ENCODE assay signal across 8 cellular contexts in genomic region chr11:114340311-114341131, GRCh38. TPM values are rescaled to one million over a fixed set of nuclear protein-coding genes. Genes with fewer than 3 reads are reported as not detected.
A peak's percentile ranks its signal among the peaks of the same experiment; 100 is the strongest.
DNase-seq lines count a peak whose midpoint lies in the region; ATAC-seq and TF ChIP-seq lines count a peak whose summit lies in the region.

No MANE protein-coding gene starts in this region.

- peaks cover 2% of the 10 kb centered on the region for H3K79me1 ChIP-seq in trophoblast cell (ENCODE audit: low read length)

- ATAC-seq in activated naive CD4-positive, alpha-beta T cell treated with anti-CD3 and anti-CD28 coated beads, Interleukin-2, amount 50 U/mL, for 72 hours = peak; percentile 74 to 80
- no peak for ATAC-seq in GM18519 (IDR thresholded peaks at IDR 0.05; ENCODE audit: low FRiP score, unreplicated experiment)

- H3K4me1 ChIP-seq in OCI-LY1 (ENCODE audit: insufficient read depth, low read length, severe bottlenecking) = no peaks in the 10 kb centered on the region
- H3K4me1 ChIP-seq in trophoblast cell (ENCODE audit: control insufficient read depth in 1 of 2, insufficient read depth in 2 of 2, low read length in 2 of 2) = peaks cover 0 to 3% of the 10 kb centered on the region in 2 experiments

- H2BK5ac ChIP-seq in trophoblast cell (ENCODE audit: low read depth, low read length, poor library complexity) = no peak overlapping the region

- intact Hi-C loops in head of caudate nucleus (cut with DNase I) = loop anchor here (5.0 to 10.0 kb wide), 2 partner anchors 54 to 102 kb away; no protein-coding TSS in a partner anchor

- peak overlapping the region; percentile 45 for H2BK12ac ChIP-seq in trophoblast cell (ENCODE audit: low read length)

- H3K36me3 ChIP-seq in OCI-LY1 (ENCODE audit: insufficient read depth, low read length) (no peaks in the 10 kb centered on the region), trophoblast cell (ENCODE audit: control insufficient read depth in 1 of 2, insufficient read depth in 2 of 2, low read length in 2 of 2) (no peaks in the 10 kb centered on the region)

- H3K18ac ChIP-seq in trophoblast cell (ENCODE audit: low read length) = no peak overlapping the region

- no peak overlapping the region for H2AK5ac ChIP-seq in trophoblast cell (ENCODE audit: low read length)

- H3K4me3 ChIP-seq in OCI-LY1 (ENCODE audit: low read depth, low read length, poor library complexity, severe bottlenecking) (no peak overlapping the region), trophoblast cell (ENCODE audit: low read depth, low read length) (no peak overlapping the region)

- no peak overlapping the region for H4K12ac ChIP-seq in trophoblast cell (ENCODE audit: low read depth, low read length)

- no peak overlapping the region for H2AFZ ChIP-seq in OCI-LY1 (ENCODE audit: low read length)
- H2AFZ ChIP-seq in trophoblast cell (ENCODE audit: insufficient read depth, low read length, poor library complexity) = peak overlapping the region; percentile 28

- peak overlapping the region; percentile 27 for H4K8ac ChIP-seq in trophoblast cell (ENCODE audit: low read depth, low read length)

- H3K9me3 ChIP-seq in OCI-LY1 (ENCODE audit: low read length) (no peaks in the 10 kb centered on the region), trophoblast cell (ENCODE audit: insufficient read depth, low read depth, low read length) (no peaks in the 10 kb centered on the region)

- H3K79me2 ChIP-seq in OCI-LY1 (ENCODE audit: insufficient read depth, low read length) = no peaks in the 10 kb centered on the region
- H3K79me2 ChIP-seq in trophoblast cell (ENCODE audit: control insufficient read depth, insufficient read depth, low read length, poor library complexity) = no peaks in the 10 kb centered on the region

- H3K36me3 Mint-ChIP-seq in activated naive CD4-positive, alpha-beta T cell treated with anti-CD3 and anti-CD28 coated beads, Interleukin-2, amount 50 U/mL, for 72 hours = no peaks in the 10 kb centered on the region

- no peak overlapping the region for H3K4ac ChIP-seq in trophoblast cell (ENCODE audit: low read depth, low read length)

- no peaks in the 10 kb centered on the region for H4K20me1 ChIP-seq in OCI-LY1 (ENCODE audit: insufficient read depth, low read length)

- H3K9me3 Mint-ChIP-seq in activated naive CD4-positive, alpha-beta T cell treated with anti-CD3 and anti-CD28 coated beads, Interleukin-2, amount 50 U/mL, for 72 hours = no peaks in the 10 kb centered on the region

- H3K14ac ChIP-seq in trophoblast cell (ENCODE audit: low read length) = no peak overlapping the region

- no peak overlapping the region for H3K27ac Mint-ChIP-seq in activated naive CD4-positive, alpha-beta T cell treated with anti-CD3 and anti-CD28 coated beads, Interleukin-2, amount 50 U/mL, for 72 hours

- WGBS in trophoblast cell (ENCODE audit: extremely low coverage, insufficient coverage, insufficient read length) = no CpG with 5 or more reads among the region's 18 CpGs

- no peaks in the 10 kb centered on the region for H3F3A ChIP-seq in OCI-LY1 (ENCODE audit: insufficient read depth, low read length)

- H3K9me2 ChIP-seq in OCI-LY1 (ENCODE audit: low read depth, low read length) = no peaks in the 10 kb centered on the region

- H3K9ac ChIP-seq in OCI-LY1 (ENCODE audit: low read length) (no peak overlapping the region), trophoblast cell (ENCODE audit: low read length) (no peak overlapping the region)

- H2BK120ac ChIP-seq in trophoblast cell (ENCODE audit: insufficient read depth, low read length, poor library complexity) = peak overlapping the region; percentile 4

- peak overlapping the region; percentile 21 for H4K91ac ChIP-seq in trophoblast cell (ENCODE audit: low read depth, low read length)

- peak; percentile 64 for TF ChIP-seq CTCF in OCI-LY1 (IDR thresholded peaks at IDR 0.05; ENCODE audit: low read length)

- H3K4me2 ChIP-seq in OCI-LY1 (ENCODE audit: low read length) = no peak overlapping the region
- H3K4me2 ChIP-seq in trophoblast cell (ENCODE audit: low read length) = peak overlapping the region; percentile 11

- H3K27me3 ChIP-seq in OCI-LY1 (ENCODE audit: insufficient read depth, low read length) (no peaks in the 10 kb centered on the region), trophoblast cell (ENCODE audit: insufficient read depth, low read length) (no peaks in the 10 kb centered on the region)

- H3K27ac ChIP-seq in OCI-LY1 (ENCODE audit: low read depth, low read length, poor library complexity, severe bottlenecking) (no peak overlapping the region), trophoblast cell (ENCODE audit: low read depth, low read length) (no peak overlapping the region)

- H3K23ac ChIP-seq in trophoblast cell (ENCODE audit: low read length) = no peak overlapping the region

- DNase-seq in activated naive CD4-positive, alpha-beta T cell treated with Interleukin-2 at 50 U/mL for 16 hours = peak; percentile 13
- DNase-seq in activated naive CD4-positive, alpha-beta T cell (lab: John Stamatoyannopoulos, UW) = no peak
- DNase-seq in HuH-7 (ENCODE audit: low spot score) (peak; percentile 21), head of caudate nucleus (peak; percentile 6 to 76 (median 49)), trophoblast cell (peak; percentile 37 to 77)
- DNase-seq in activated naive CD4-positive, alpha-beta T cell treated with anti-CD3 and anti-CD28 coated beads, Interleukin-2, amount 50 U/mL, for 72 hours (ENCODE audit: low spot score in 2 of 2) = peak in 1 of 2 donors; percentile 21

RNA-seq across cellular contexts. Expression of gene NNMT, which starts 44.3 kb away (rescaled TPM):
- total RNA-seq in activated naive CD4-positive, alpha-beta T cell treated with anti-CD3 and anti-CD28 coated beads, Interleukin-2, amount 50 U/mL, for 72 hours = not detected
- polyA plus RNA-seq in trophoblast cell (2013) = 34.8 and 37.8 TPM in 2 replicates

RNA-seq across cellular contexts. Expression of gene C11orf71, which starts 59.8 kb away (rescaled TPM):
- 1 to 10 TPM; 2.8 to 8.0 TPM for total RNA-seq in activated naive CD4-positive, alpha-beta T cell treated with anti-CD3 and anti-CD28 coated beads, Interleukin-2, amount 50 U/mL, for 72 hours
- 8.7 and 9.2 TPM in 2 replicates for polyA plus RNA-seq in trophoblast cell (2013)

RNA-seq across cellular contexts. Expression of gene RBM7, which starts 59.9 kb away (rescaled TPM):
- 10 to 100 TPM; 49.2 to 67.1 TPM for total RNA-seq in activated naive CD4-positive, alpha-beta T cell treated with anti-CD3 and anti-CD28 coated beads, Interleukin-2, amount 50 U/mL, for 72 hours
- polyA plus RNA-seq in trophoblast cell (2013) = 69.9 and 76.9 TPM in 2 replicates

Comparison
In these comparisons a context has a peak if more than half of its experiments do, and no peak if none do; other contexts are left out.
1. DNase-seq: peak in activated naive CD4-positive, alpha-beta T cell treated with Interleukin-2 at 50 U/mL for 16 hours (single experiment), HuH-7 (single experiment), head of caudate nucleus (42 of 42) and trophoblast cell (2 of 2); none in activated naive CD4-positive, alpha-beta T cell (0 of 4).